Comparison of ENCODE assay signal across 30 cellular contexts in genomic region chr7:81402227-81402626, GRCh38.
A peak's percentile ranks its signal among the peaks of the same experiment; 100 is the strongest.
DNase-seq lines count a peak whose midpoint lies in the region; ATAC-seq, FAIRE-seq and TF ChIP-seq lines count a peak whose summit lies in the region.
"Had no signal": no experiment of that assay in that cellular context is flagged by ENCODE, and none has a peak within 500 bp of the region (broad histone marks: within the 10 kb centered on the region; RNA-seq: fewer than 3 reads in every experiment).

No MANE protein-coding gene starts in this region.

- no peak for TF ChIP-seq EP300 in A549 (IDR thresholded peaks at IDR 0.05)

- H3K36me3 ChIP-seq in mucosa of descending colon (ENCODE audit: low read depth): no peaks in the 10 kb centered on the region
- H3K36me3 ChIP-seq: BE2C, cardiac muscle cell, HAP-1, neutrophil, SJCRH30, suprapubic skin had no signal

- CTCF ChIA-PET in A549 (lab: Yijun Ruan, JAX): interaction anchor here (1.0 kb wide), 1 partner anchor 29 kb away, joined by 4 read pairs; no protein-coding TSS in a partner anchor

- DNase-seq in A549 (ENCODE audit: low read depth in 1 of 2, low spot score in 1 of 2): no peak
- DNase-seq in NCI-H69 (lab: John Stamatoyannopoulos, UW): peak; percentile 91
- peak; percentile 68 for DNase-seq in choroid plexus epithelial cell (ENCODE audit: low read depth)
- DNase-seq in mucosa of descending colon: peak in 1 of 3 donors; percentile 41
- DNase-seq in NCI-H1092 treated with DMSO at 0.1 percent for 48 hours (lab: John Stamatoyannopoulos, UW): no peak
- no peak for DNase-seq in erythroblast (lab: John Stamatoyannopoulos, UW)
- DNase-seq in cortex of kidney (lab: John Stamatoyannopoulos, UW): no peak
- DNase-seq: activated CD4-positive, alpha-beta T cell treated with anti-CD3 and anti-CD28 coated beads for 1 hour; activated CD8-positive, alpha-beta T cell treated with anti-CD3 and anti-CD28 coated beads for 36 hours; activated gamma-delta T cell treated with Interleukin-2 at 50 U/mL for 16 hours; activated naive CD8-positive, alpha-beta T cell treated with anti-CD3 and anti-CD28 coated beads, Interleukin-2, amount 50 U/mL, for 24 hours; BE2C; Caco-2; IMR-90; NCI-H1417; NCI-H2107; NK-92 treated with Interleukin-12 subunit alpha and Interleukin-12 subunit beta, amount 100 ng/mL, for 24 hours; psoas muscle; stimulated activated CD4-positive, alpha-beta T cell treated with anti-CD3 and anti-CD28 coated beads, Interleukin-4, amount 100 ng/mL, for 1 hour; stimulated activated naive B cell treated with anti-CD40 and anti-IgM and Interleukin-4, amounts not matched to agents 10 μg/mL and 1 μg/mL and 100 μg/mL, for 72 hours had no signal

- 46% methylated on average over 1 of the region's 1 CpG for WGBS in A549 (ENCODE audit: missing lambda C conversion rate)

- no peak overlapping the region for H3K4me2 ChIP-seq in A549
- H3K4me2 ChIP-seq: smooth muscle cell had no signal

- peak; percentile 13 for FAIRE-seq in A549 (lab: Jason Lieb, UNC)
- FAIRE-seq: endometrium, TTC549 had no signal

- no peaks in the 10 kb centered on the region for H3K9me3 ChIP-seq in A549
- H3K9me3 ChIP-seq in mucosa of descending colon: no peaks in the 10 kb centered on the region
- H3K9me3 ChIP-seq: BE2C, Caco-2, HAP-1, neutrophil, psoas muscle, suprapubic skin had no signal

- H3K27ac ChIP-seq in A549: no peak overlapping the region
- H3K27ac ChIP-seq: cardiac muscle cell, HL-60, neutrophil, psoas muscle, SJCRH30, suprapubic skin had no signal

- ATAC-seq in A549 (no peak), mucosa of descending colon (peak; percentile 85), HG03159 (IDR thresholded peaks at IDR 0.05; ENCODE audit: unreplicated experiment) (no peak)
- ATAC-seq: activated CD8-positive, alpha-beta T cell treated with anti-CD3 and anti-CD28 coated beads for 36 hours; activated naive CD8-positive, alpha-beta T cell treated with anti-CD3 and anti-CD28 coated beads, Interleukin-2, amount 50 U/mL, for 24 hours; psoas muscle; stimulated activated naive B cell treated with anti-CD40 and anti-IgM and Interleukin-4, amounts not matched to agents 10 μg/mL and 1 μg/mL and 100 μg/mL, for 72 hours had no signal

- TF ChIP-seq POLR2A in A549 (IDR thresholded peaks at IDR 0.05; ENCODE audit: low read length) (no peak), erythroblast (IDR thresholded peaks at IDR 0.05; ENCODE audit: low read length) (no peak)

- TF ChIP-seq RAD21 in A549 (conservative IDR thresholded peaks at IDR 0.05 in 1 of 2, IDR thresholded peaks at IDR 0.05 in 1 of 2): no peak

- H3K4me3 ChIP-seq in A549 (no peak overlapping the region), choroid plexus epithelial cell (ENCODE audit: low read depth, low read length) (no peak overlapping the region), mucosa of descending colon (no peak overlapping the region)
- H3K4me3 ChIP-seq: cardiac muscle cell, HAP-1, psoas muscle, SJCRH30, smooth muscle cell, suprapubic skin had no signal

- H3K4me1 ChIP-seq in A549: peaks cover 6% of the 10 kb centered on the region; the same call in 1 of the 3 replicates
- no peaks in the 10 kb centered on the region for H3K4me1 ChIP-seq in mucosa of descending colon (ENCODE audit: low read depth)
- H3K4me1 ChIP-seq: BE2C, Caco-2, psoas muscle, SJCRH30, suprapubic skin had no signal

- intact Hi-C loops in mucosa of descending colon (cut with DNase I, micrococcal nuclease): no loop called here

- POLR2A ChIA-PET in A549 (lab: Yijun Ruan, JAX): no interaction called here

- TF ChIP-seq CTCF in A549 (IDR thresholded peaks at IDR 0.05) (no peak), choroid plexus epithelial cell (conservative IDR thresholded peaks at IDR 0.05; ENCODE audit: low read depth, low read length) (no peak), mucosa of descending colon (IDR thresholded peaks at IDR 0.05) (no peak)

TF ChIP-seq in A549, 52 proteins besides CTCF, POLR2A, EP300 and RAD21:
- TF ChIP-seq POLR2AphosphoS2 (conservative IDR thresholded peaks at IDR 0.05; ENCODE audit: low read length) (no peak), RNF2 (IDR thresholded peaks at IDR 0.05; ENCODE audit: borderline replicate concordance, low read depth) (no peak), RCOR1 (IDR thresholded peaks at IDR 0.05; ENCODE audit: low read depth, low read length) (no peak), ZSCAN20 (CRISPR knock-in tag; IDR thresholded peaks at IDR 0.05) (no peak)

Comparison
In these comparisons a context has a peak if more than half of its experiments do, and no peak if none do; other contexts are left out.
1. DNase-seq: peak in NCI-H69 (single experiment) and choroid plexus epithelial cell (single experiment); none in A549 (0 of 2), NCI-H1092 treated with DMSO at 0.1 percent for 48 hours (single experiment), erythroblast (0 of 2) and cortex of kidney (single experiment).